Comparison of ENCODE assay signal across 31 cellular contexts in genomic region chr17:37520174-37520573, GRCh38. TPM values are rescaled to one million over a fixed set of nuclear protein-coding genes. Genes with fewer than 3 reads are reported as not detected.
DNase-seq lines count a peak whose midpoint lies in the region; ATAC-seq and TF ChIP-seq lines count a peak whose summit lies in the region.
"Had no signal": no experiment of that assay in that cellular context is flagged by ENCODE, and none has a peak within 500 bp of the region (broad histone marks: within the 10 kb centered on the region; RNA-seq: fewer than 3 reads in every experiment).

No MANE protein-coding gene starts in this region.

- TF ChIP-seq CTCF in HFFc6 (IDR thresholded peaks at IDR 0.05): no peak
- TF ChIP-seq CTCF in neural crest cell (conservative IDR thresholded peaks at IDR 0.05): no peak
- no peak for TF ChIP-seq CTCF in GM20000 (IDR thresholded peaks at IDR 0.05; ENCODE audit: extremely low read depth, missing control alignments)
- no peak for TF ChIP-seq CTCF in colonic mucosa (IDR thresholded peaks at IDR 0.05)

- no peak overlapping the region for H3K4me3 Mint-ChIP-seq in activated T-cell treated with anti-CD3 and anti-CD28 coated beads, Interleukin-2, amount 50 U/mL, for 24 hours
- H3K4me3 Mint-ChIP-seq in HFFc6 (peak overlapping the region; percentile 28; the same call in 1 of the 2 replicates), neural crest cell (no peak overlapping the region)
- H3K4me3 Mint-ChIP-seq in activated naive CD8-positive, alpha-beta T cell treated with anti-CD3 and anti-CD28 coated beads, Interleukin-2, amount 50 U/mL, for 24 hours: no peak overlapping the region
- H3K4me3 Mint-ChIP-seq: activated T-cell treated with anti-CD3 and anti-CD28 coated beads, Interleukin-2, amount 50 U/mL, for 4 hours; CD8-positive, alpha-beta memory T cell had no signal

- no peaks in the 10 kb centered on the region for H3K36me3 ChIP-seq in colonic mucosa

- H3K27ac ChIP-seq in colonic mucosa: no peak overlapping the region
- H3K27ac ChIP-seq: A549, cardiac muscle cell, parathyroid adenoma, tibial artery had no signal

- no peaks in the 10 kb centered on the region for H3K9me3 Mint-ChIP-seq in activated T-cell treated with anti-CD3 and anti-CD28 coated beads, Interleukin-2, amount 50 U/mL, for 24 hours
- H3K9me3 Mint-ChIP-seq in HFFc6 (no peaks in the 10 kb centered on the region), neural crest cell (no peaks in the 10 kb centered on the region)
- no peaks in the 10 kb centered on the region for H3K9me3 Mint-ChIP-seq in activated naive CD8-positive, alpha-beta T cell treated with anti-CD3 and anti-CD28 coated beads, Interleukin-2, amount 50 U/mL, for 24 hours
- H3K9me3 Mint-ChIP-seq: activated T-cell treated with anti-CD3 and anti-CD28 coated beads, Interleukin-2, amount 50 U/mL, for 4 hours; CD8-positive, alpha-beta memory T cell had no signal

- no peaks in the 10 kb centered on the region for H3K4me1 ChIP-seq in colonic mucosa
- H3K4me1 ChIP-seq: A549, parathyroid adenoma, tibial artery had no signal

- peaks cover 75% of the 10 kb centered on the region for H3K36me3 Mint-ChIP-seq in activated T-cell treated with anti-CD3 and anti-CD28 coated beads, Interleukin-2, amount 50 U/mL, for 24 hours (ENCODE audit: low read depth)
- H3K36me3 Mint-ChIP-seq in HFFc6 (ENCODE audit: low read depth): peaks cover 35% of the 10 kb centered on the region
- peaks cover 32% of the 10 kb centered on the region for H3K36me3 Mint-ChIP-seq in activated naive CD8-positive, alpha-beta T cell treated with anti-CD3 and anti-CD28 coated beads, Interleukin-2, amount 50 U/mL, for 24 hours (ENCODE audit: low read depth)
- H3K36me3 Mint-ChIP-seq in neural crest cell (ENCODE audit: low read depth): peaks cover 19% of the 10 kb centered on the region

- H3K9me3 ChIP-seq in colonic mucosa: no peaks in the 10 kb centered on the region
- H3K9me3 ChIP-seq: A549, tibial artery had no signal

- H3K4me1 Mint-ChIP-seq in activated T-cell treated with anti-CD3 and anti-CD28 coated beads, Interleukin-2, amount 50 U/mL, for 24 hours (ENCODE audit: low read depth): peaks cover 19% of the 10 kb centered on the region
- peaks cover 36% of the 10 kb centered on the region for H3K4me1 Mint-ChIP-seq in HFFc6 (ENCODE audit: low read depth)
- H3K4me1 Mint-ChIP-seq in activated naive CD8-positive, alpha-beta T cell treated with anti-CD3 and anti-CD28 coated beads, Interleukin-2, amount 50 U/mL, for 24 hours: peaks cover 15% of the 10 kb centered on the region
- peaks cover 12% of the 10 kb centered on the region for H3K4me1 Mint-ChIP-seq in neural crest cell

- no peaks in the 10 kb centered on the region for H3K27me3 ChIP-seq in colonic mucosa
- H3K27me3 ChIP-seq: cardiac muscle cell, tibial artery had no signal

- DNase-seq in activated T-cell treated with anti-CD3 and anti-CD28 coated beads, Interleukin-2, amount 50 U/mL, for 24 hours: no peak
- DNase-seq in activated T-cell treated with anti-CD3 and anti-CD28 coated beads, Interleukin-2, amount 50 U/mL, for 1 hour: no peak
- DNase-seq in HFFc6 (no peak), neural crest cell (ENCODE audit: low read depth, low spot score) (no peak), HT-29 (ENCODE audit: low spot score) (no peak), GM20000 (ENCODE audit: low spot score) (no peak), colonic mucosa (no peak)
- DNase-seq in activated naive CD8-positive, alpha-beta T cell treated with anti-CD3 and anti-CD28 coated beads, Interleukin-2, amount 50 U/mL, for 24 hours: no peak
- DNase-seq: activated naive CD4-positive, alpha-beta T cell treated with Interleukin-2 at 50 U/mL for 16 hours; activated T-cell treated with anti-CD3 and anti-CD28 coated beads, Interleukin-2, amount 50 U/mL, for 4 hours; CD8-positive, alpha-beta memory T cell; cortex of kidney; DMS 273 treated with DMSO at 0.1 percent for 48 hours; effector memory CD4-positive, alpha-beta T cell; erythroblast; H7; Kasumi-1; NCI-H1417 treated with DMSO at 0.1 percent for 48 hours; NCI-H2081 treated with DMSO at 0.1 percent for 48 hours; NCI-H2227 treated with DMSO at 0.1 percent for 48 hours; PC-3; right cardiac atrium; stimulated activated CD4-positive, alpha-beta T cell treated with anti-CD3 and anti-CD28 coated beads, Interleukin-1b, Interleukin-23, amount 100 ng/mL, for 48 hours; T-helper 2 cell; tibial artery had no signal

- intact Hi-C loops in colonic mucosa (cut with DNase I): no loop called here

- no peak overlapping the region for H3K9ac ChIP-seq in colonic mucosa (ENCODE audit: low read depth in 2 of 2, low read length in 2 of 2)
- H3K9ac ChIP-seq: parathyroid adenoma had no signal

- H3K4me3 ChIP-seq in colonic mucosa: no peak overlapping the region
- H3K4me3 ChIP-seq: A549, cardiac muscle cell, SK-N-MC, tibial artery had no signal

- H3K27me3 Mint-ChIP-seq in activated T-cell treated with anti-CD3 and anti-CD28 coated beads, Interleukin-2, amount 50 U/mL, for 24 hours: no peaks in the 10 kb centered on the region
- no peaks in the 10 kb centered on the region; the same call in 1 of the 2 replicates for H3K27me3 Mint-ChIP-seq in HFFc6 (ENCODE audit: insufficient read depth)
- no peaks in the 10 kb centered on the region for H3K27me3 Mint-ChIP-seq in activated naive CD8-positive, alpha-beta T cell treated with anti-CD3 and anti-CD28 coated beads, Interleukin-2, amount 50 U/mL, for 24 hours
- no peaks in the 10 kb centered on the region for H3K27me3 Mint-ChIP-seq in neural crest cell (ENCODE audit: low read depth)
- H3K27me3 Mint-ChIP-seq: CD8-positive, alpha-beta memory T cell had no signal

- ATAC-seq in activated naive CD8-positive, alpha-beta T cell treated with anti-CD3 and anti-CD28 coated beads, Interleukin-2, amount 50 U/mL, for 24 hours: no peak
- ATAC-seq: activated CD4-positive, CD25-positive, alpha-beta regulatory T cell treated with anti-CD3 and anti-CD28 coated beads, Interleukin-2, amount 50 U/mL, for 24 hours; activated T-cell treated with anti-CD3 and anti-CD28 coated beads, Interleukin-2, amount 50 U/mL, for 4 hours; left lobe of liver; PC-3; right cardiac atrium had no signal

- H3K27ac Mint-ChIP-seq in activated T-cell treated with anti-CD3 and anti-CD28 coated beads, Interleukin-2, amount 50 U/mL, for 24 hours: peak overlapping the region; percentile 79
- H3K27ac Mint-ChIP-seq in HFFc6 (peak overlapping the region; percentile 63), neural crest cell (ENCODE audit: unreplicated experiment) (peak overlapping the region; percentile 57)
- H3K27ac Mint-ChIP-seq in activated naive CD8-positive, alpha-beta T cell treated with anti-CD3 and anti-CD28 coated beads, Interleukin-2, amount 50 U/mL, for 24 hours: peak overlapping the region; percentile 31

RNA-seq across cellular contexts. Expression of gene DUSP14, which starts 30.5 kb away (rescaled TPM):
- 100 to 1,000 TPM in 2 of 6 experiments, 10 to 100 TPM in 4; 80.7 to 114 (median 97.4) TPM for total RNA-seq in HFFc6 (2021; fragmentation: NEBNext Ultra II Directional; extraction: Animal tissue kit (Norgen Biotek cat#: 25700))
- total RNA-seq in neural crest cell: 21.0 and 21.5 TPM in 2 replicates
- total RNA-seq in HT-29 (2014; rRNA removed; shearing (Covaris generic)): 64.2 and 71.4 TPM in 2 replicates
- 1 to 10 TPM; 2.2 to 3.0 TPM for total RNA-seq in colonic mucosa
